8 cellular contexts compared by ENCODE assay signal in genomic region chr6:26187981-26188635, GRCh38.
DNase-seq lines count a peak whose midpoint lies in the region; ATAC-seq and TF ChIP-seq lines count a peak whose summit lies in the region.

No MANE protein-coding gene starts in this region.

- H3K4me1 ChIP-seq in OCI-LY3 (ENCODE audit: low read length): peaks cover 20% of the 10 kb centered on the region
- peaks cover 5% of the 10 kb centered on the region for H3K4me1 ChIP-seq in stomach smooth muscle (ENCODE audit: control insufficient read depth, insufficient read depth, low read length)

- no peak for DNase-seq in astrocyte of the cerebellum (ENCODE audit: low read depth)
- peak; percentile 60 for DNase-seq in left lobe of liver (ENCODE audit: low spot score)
- no peak for DNase-seq in mesenteric fat pad (ENCODE audit: low spot score)

- ATAC-seq in GM18511 (IDR thresholded peaks at IDR 0.05; ENCODE audit: unreplicated experiment) (peak; percentile 27), HG02798 (IDR thresholded peaks at IDR 0.05; ENCODE audit: poor library complexity, unreplicated experiment) (peak; percentile 21), left lobe of liver (peak; percentile 54), GM21447 (IDR thresholded peaks at IDR 0.05; ENCODE audit: unreplicated experiment) (no peak)

- H3K27me3 ChIP-seq in OCI-LY3 (ENCODE audit: low read depth, low read length) (no peaks in the 10 kb centered on the region), stomach smooth muscle (ENCODE audit: control insufficient read depth in 1 of 2, insufficient read depth in 2 of 2, low read length in 2 of 2) (peaks cover 0 to 5% of the 10 kb centered on the region in 2 donors)

- H4K20me1 ChIP-seq in OCI-LY3 (ENCODE audit: insufficient read depth, low read length): no peaks in the 10 kb centered on the region

- H3K4me2 ChIP-seq in OCI-LY3 (ENCODE audit: low read length): peak overlapping the region; percentile 91

- no peaks in the 10 kb centered on the region for H3K79me2 ChIP-seq in OCI-LY3 (ENCODE audit: low read length)

- in situ Hi-C loops in astrocyte of the cerebellum (cut with HindIII; ENCODE audit: low sequenced_read_pairs): no loop called here

- no peak overlapping the region for H2AFZ ChIP-seq in OCI-LY3 (ENCODE audit: low read depth, low read length)

- H3K9ac ChIP-seq in OCI-LY3 (ENCODE audit: low read length) (peak overlapping the region; percentile 85), stomach smooth muscle (ENCODE audit: low read length in 2 of 2) (peak overlapping the region; percentile 77 to 84)

- H3K27ac ChIP-seq in OCI-LY3 (ENCODE audit: low read length) (peak overlapping the region; percentile 94), stomach smooth muscle (ENCODE audit: low read length) (peak overlapping the region; percentile 87)

- H3K36me3 ChIP-seq in OCI-LY3 (replicated peaks; ENCODE audit: low read depth, low read length): no peaks in the 10 kb centered on the region
- H3K36me3 ChIP-seq in stomach smooth muscle (ENCODE audit: control insufficient read depth in 2 of 2, insufficient read depth in 2 of 2, low read length in 2 of 2): no peaks in the 10 kb centered on the region

- peak overlapping the region; percentile 79 for H3K4me3 ChIP-seq in OCI-LY3 (ENCODE audit: low read length)
- peak overlapping the region; percentile 53 for H3K4me3 ChIP-seq in astrocyte of the cerebellum (ENCODE audit: low read depth, low read length)
- peak overlapping the region; percentile 84 to 87 for H3K4me3 ChIP-seq in stomach smooth muscle (ENCODE audit: low read length in 2 of 2)

- H3K9me3 ChIP-seq in OCI-LY3 (ENCODE audit: insufficient read depth, low read length): no peaks in the 10 kb centered on the region; the same call in 1 of the 2 replicates
- H3K9me3 ChIP-seq in stomach smooth muscle (ENCODE audit: control insufficient read depth in 2 of 2, low read length in 2 of 2): no peaks in the 10 kb centered on the region

- TF ChIP-seq CTCF in OCI-LY3 (IDR thresholded peaks at IDR 0.05; ENCODE audit: low read depth, low read length) (no peak), astrocyte of the cerebellum (IDR thresholded peaks at IDR 0.05; ENCODE audit: low read depth, low read length, missing control alignments) (no peak)
